10 cellular contexts compared by ENCODE assay signal in the genomic region with DNA sequence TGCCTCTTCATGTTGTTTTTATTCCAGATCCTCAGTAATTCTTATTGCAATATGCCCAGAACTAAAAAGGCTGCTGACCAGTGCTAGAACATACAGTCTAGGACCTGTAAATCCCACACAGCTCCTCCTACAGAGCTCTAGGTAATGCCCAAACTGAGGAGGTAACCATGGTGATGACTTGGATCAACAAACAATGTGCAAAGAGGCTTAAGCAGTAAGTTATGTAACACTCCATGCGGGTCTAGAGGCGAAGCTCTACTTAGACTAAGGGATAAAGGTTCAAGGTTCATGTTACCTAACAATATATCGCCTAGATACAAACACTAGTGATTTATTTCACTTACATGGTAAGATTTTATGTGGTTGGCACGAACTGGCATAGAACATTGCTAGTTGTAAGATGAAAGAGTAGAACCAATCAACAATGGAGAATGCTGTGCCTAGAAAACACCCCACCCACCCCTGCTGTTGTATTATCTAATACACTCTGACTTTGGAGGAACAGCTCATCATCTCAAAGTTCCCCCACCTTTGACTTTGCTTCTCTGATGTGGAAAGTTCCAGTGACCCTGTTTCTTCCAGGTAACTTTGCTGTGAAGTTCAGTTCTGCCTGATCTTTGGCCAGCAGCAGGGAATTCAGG.
DNase-seq lines count a peak whose midpoint lies in the region; ATAC-seq and TF ChIP-seq lines count a peak whose summit lies in the region.
"Had no signal": no experiment of that assay in that cellular context is flagged by ENCODE, and none has a peak within 500 bp of the region (broad histone marks: within the 10 kb centered on the region; RNA-seq: fewer than 3 reads in every experiment).

No MANE protein-coding gene starts in this region.

- no peak overlapping the region for H3K4me3 ChIP-seq in WERI-Rb-1 (ENCODE audit: low read depth, low read length)

- H3K9me3 ChIP-seq in WERI-Rb-1 (ENCODE audit: severe bottlenecking), result no peaks in the 10 kb centered on the region

- in situ Hi-C loops in ACHN (cut with HindIII; ENCODE audit: low pct_ligation_motif_present, low pct_unique_long_range_greater_than_20kb, low sequenced_read_pairs), result no loop called here

- H3K27me3 ChIP-seq in WERI-Rb-1 (ENCODE audit: insufficient read depth, low read depth, severe bottlenecking), result no peaks in the 10 kb centered on the region

- H3K27ac ChIP-seq in WERI-Rb-1, result no peak overlapping the region
- H3K27ac ChIP-seq: VCaP had no signal

- ATAC-seq in HG03342 (IDR thresholded peaks at IDR 0.05; ENCODE audit: unreplicated experiment), result no peak
- no peak for ATAC-seq in HG03521 (IDR thresholded peaks at IDR 0.05; ENCODE audit: unreplicated experiment)
- ATAC-seq in GM21786 (IDR thresholded peaks at IDR 0.05; ENCODE audit: unreplicated experiment), result no peak

- no peak for TF ChIP-seq CTCF in WERI-Rb-1 (IDR thresholded peaks at IDR 0.05; ENCODE audit: low read depth, low read length)

- DNase-seq in ACHN (peak; percentile 18), HCEC 1CT (peak; percentile 27), WERI-Rb-1 (peak; percentile 16), kidney glomerular epithelial cell (lab: John Stamatoyannopoulos, UW) (peak; percentile 48), HPDE6-E6E7 (ENCODE audit: extremely low spot score) (no peak)
- DNase-seq: Kasumi-1 had no signal

- no peaks in the 10 kb centered on the region for H3K36me3 ChIP-seq in WERI-Rb-1
